ENCODE assay signal across 15 cellular contexts in the genomic region with DNA sequence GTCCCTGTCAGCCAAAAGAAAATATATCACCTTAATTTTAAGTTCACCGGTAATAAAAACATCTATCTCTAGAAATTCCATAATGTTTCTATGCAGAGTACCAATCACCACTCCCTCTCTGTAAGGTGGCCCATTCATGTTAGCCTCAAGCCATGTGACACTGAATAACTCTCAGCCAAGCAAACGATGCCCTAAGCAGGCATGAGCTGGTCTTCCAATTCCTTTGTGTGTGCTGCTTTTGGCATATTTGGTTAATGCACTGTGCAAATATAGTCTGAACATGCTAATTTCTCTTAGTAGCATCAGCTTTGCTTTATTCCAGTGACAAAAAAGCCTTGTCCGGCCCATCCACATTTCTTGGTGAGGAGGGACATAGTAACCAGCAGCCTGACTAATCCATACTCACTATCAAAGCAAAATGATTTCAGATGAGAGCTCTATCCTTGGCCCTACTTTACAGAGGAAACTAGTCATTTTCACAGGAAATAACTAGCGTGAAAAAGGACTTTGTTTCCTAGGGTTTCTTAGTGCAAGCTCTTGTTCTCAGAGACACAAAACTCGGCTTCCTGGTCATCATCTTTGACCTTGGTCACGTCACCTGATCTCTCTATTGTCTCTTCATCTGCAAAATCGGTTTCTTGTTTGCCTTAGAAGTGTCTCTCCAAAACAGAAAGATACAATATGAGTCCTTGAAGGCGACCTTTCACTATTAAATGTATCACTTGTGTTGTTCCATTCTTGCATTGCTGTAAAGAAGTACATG. TPM values are rescaled to one million over a fixed set of nuclear protein-coding genes. Genes with fewer than 3 reads are reported as not detected.
DNase-seq lines count a peak whose midpoint lies in the region; ATAC-seq and TF ChIP-seq lines count a peak whose summit lies in the region.
"Had no signal": no experiment of that assay in that cellular context is flagged by ENCODE, and none has a peak within 500 bp of the region (broad histone marks: within the 10 kb centered on the region; RNA-seq: fewer than 3 reads in every experiment).

No MANE protein-coding gene starts in this region.

- no peak for TF ChIP-seq CTCF in brain microvascular endothelial cell (IDR thresholded peaks at IDR 0.05; ENCODE audit: low read depth, low read length, missing control alignments)
- no peak for TF ChIP-seq CTCF in mesothelial cell of epicardium (IDR thresholded peaks at IDR 0.05; ENCODE audit: unreplicated experiment)

- H3K27ac ChIP-seq in brain microvascular endothelial cell: no peak overlapping the region
- H3K27ac ChIP-seq: esophagus squamous epithelium, RWPE1 had no signal

- H3K36me3 Mint-ChIP-seq in activated naive CD4-positive, alpha-beta T cell treated with anti-CD3 and anti-CD28 coated beads, Interleukin-2, amount 10 ng/mL, durations not matched to agents 7 days and 5 days: peaks cover 64% of the 10 kb centered on the region
- H3K36me3 Mint-ChIP-seq in mesothelial cell of epicardium: peaks cover 3% of the 10 kb centered on the region

- H3K9me3 Mint-ChIP-seq in activated naive CD4-positive, alpha-beta T cell treated with anti-CD3 and anti-CD28 coated beads, Interleukin-2, amount 10 ng/mL, durations not matched to agents 7 days and 5 days: no peaks in the 10 kb centered on the region
- H3K9me3 Mint-ChIP-seq in stimulated activated naive CD8-positive, alpha-beta T cell treated with anti-CD3 and anti-CD28 coated beads, Interleukin-15, amount 100 ng/mL, for 72 hours: peaks cover 12% of the 10 kb centered on the region in 2 donors
- H3K9me3 Mint-ChIP-seq in mesothelial cell of epicardium: no peaks in the 10 kb centered on the region

- H3K4me3 ChIP-seq in brain microvascular endothelial cell (ENCODE audit: low read depth, low read length): no peak overlapping the region
- H3K4me3 ChIP-seq: esophagus squamous epithelium had no signal

- no peak overlapping the region for H3K4me3 Mint-ChIP-seq in activated naive CD4-positive, alpha-beta T cell treated with anti-CD3 and anti-CD28 coated beads, Interleukin-2, amount 10 ng/mL, durations not matched to agents 7 days and 5 days
- H3K4me3 Mint-ChIP-seq in stimulated activated naive CD8-positive, alpha-beta T cell treated with anti-CD3 and anti-CD28 coated beads, Interleukin-15, amount 100 ng/mL, for 72 hours: no peak overlapping the region
- no peak overlapping the region for H3K4me3 Mint-ChIP-seq in mesothelial cell of epicardium

- in situ Hi-C loops in brain microvascular endothelial cell (cut with HindIII; ENCODE audit: low pct_ligation_motif_present, low sequenced_read_pairs): no loop called here

- no peak for ATAC-seq in stimulated activated naive CD8-positive, alpha-beta T cell treated with anti-CD3 and anti-CD28 coated beads, Interleukin-15, amount 100 ng/mL, for 72 hours
- ATAC-seq in HG02642 (IDR thresholded peaks at IDR 0.05; ENCODE audit: poor library complexity, unreplicated experiment): no peak
- ATAC-seq: HCT116, left colon had no signal

- no peaks in the 10 kb centered on the region for H3K27me3 Mint-ChIP-seq in activated naive CD4-positive, alpha-beta T cell treated with anti-CD3 and anti-CD28 coated beads, Interleukin-2, amount 10 ng/mL, durations not matched to agents 7 days and 5 days
- no peaks in the 10 kb centered on the region for H3K27me3 Mint-ChIP-seq in stimulated activated naive CD8-positive, alpha-beta T cell treated with anti-CD3 and anti-CD28 coated beads, Interleukin-15, amount 100 ng/mL, for 72 hours
- H3K27me3 Mint-ChIP-seq in mesothelial cell of epicardium (ENCODE audit: low read depth): no peaks in the 10 kb centered on the region

- H3K36me3 ChIP-seq in brain microvascular endothelial cell (replicated peaks): no peaks in the 10 kb centered on the region
- H3K36me3 ChIP-seq: esophagus squamous epithelium had no signal

- peak overlapping the region; percentile 76 for H3K27ac Mint-ChIP-seq in activated naive CD4-positive, alpha-beta T cell treated with anti-CD3 and anti-CD28 coated beads, Interleukin-2, amount 10 ng/mL, durations not matched to agents 7 days and 5 days
- H3K27ac Mint-ChIP-seq in stimulated activated naive CD8-positive, alpha-beta T cell treated with anti-CD3 and anti-CD28 coated beads, Interleukin-15, amount 100 ng/mL, for 72 hours: peak overlapping the region; percentile 81 to 88
- no peak overlapping the region for H3K27ac Mint-ChIP-seq in mesothelial cell of epicardium

- no peak for DNase-seq in activated naive CD4-positive, alpha-beta T cell treated with anti-CD3 and anti-CD28 coated beads, Interleukin-2, amount 10 ng/mL, durations not matched to agents 7 days and 5 days
- no peak for DNase-seq in activated naive CD4-positive, alpha-beta T cell treated with anti-CD3 and anti-CD28 coated beads, Interleukin-2, amount 50 U/mL, for 16 hours
- peak; percentile 25 for DNase-seq in RPMI7951 (ENCODE audit: low read depth)
- DNase-seq in brain microvascular endothelial cell: peak; percentile 1
- DNase-seq in stimulated activated naive CD8-positive, alpha-beta T cell treated with anti-CD3 and anti-CD28 coated beads, Interleukin-15, amount 100 ng/mL, for 72 hours: no peak
- no peak for DNase-seq in NCI-H1436 treated with DMSO at 0.1 percent for 48 hours (lab: John Stamatoyannopoulos, UW)
- DNase-seq in mesothelial cell of epicardium (ENCODE audit: low spot score in 2 of 2, unreplicated experiment in 2 of 2): no peak
- DNase-seq: amniotic stem cell, cortex of kidney, esophagus squamous epithelium, left colon, NCI-H226 had no signal

- H3K4me1 Mint-ChIP-seq in activated naive CD4-positive, alpha-beta T cell treated with anti-CD3 and anti-CD28 coated beads, Interleukin-2, amount 10 ng/mL, durations not matched to agents 7 days and 5 days: peaks cover 39% of the 10 kb centered on the region
- peaks cover 66% of the 10 kb centered on the region for H3K4me1 Mint-ChIP-seq in stimulated activated naive CD8-positive, alpha-beta T cell treated with anti-CD3 and anti-CD28 coated beads, Interleukin-15, amount 100 ng/mL, for 72 hours
- H3K4me1 Mint-ChIP-seq in mesothelial cell of epicardium: peaks cover 19% of the 10 kb centered on the region

- CTCF ChIA-PET in activated naive CD4-positive, alpha-beta T cell treated with anti-CD3 and anti-CD28 coated beads, Interleukin-2, amount 10 ng/mL, durations not matched to agents 7 days and 5 days (lab: Charles Lee): no interaction called here

- no peaks in the 10 kb centered on the region for H3K27me3 ChIP-seq in brain microvascular endothelial cell (replicated peaks)

RNA-seq across cellular contexts. Expression of a gene that starts 59.2 kb away (rescaled TPM):
- 101 and 116 TPM in 2 replicates for total RNA-seq in RPMI7951 (2014; rRNA removed; shearing (Covaris generic))
- 183 to 197 TPM (median 193 TPM) in 3 replicates for total RNA-seq in mesothelial cell of epicardium

Comparison
In these comparisons a context has a peak if more than half of its experiments do, and no peak if none do; other contexts are left out.
1. DNase-seq: peak in RPMI7951 (single experiment) and brain microvascular endothelial cell (single experiment); none in activated naive CD4-positive, alpha-beta T cell treated with anti-CD3 and anti-CD28 coated beads, Interleukin-2, amount 10 ng/mL, durations not matched to agents 7 days and 5 days (single experiment), activated naive CD4-positive, alpha-beta T cell treated with anti-CD3 and anti-CD28 coated beads, Interleukin-2, amount 50 U/mL, for 16 hours (single experiment), stimulated activated naive CD8-positive, alpha-beta T cell treated with anti-CD3 and anti-CD28 coated beads, Interleukin-15, amount 100 ng/mL, for 72 hours (0 of 2), NCI-H1436 treated with DMSO at 0.1 percent for 48 hours (single experiment) and mesothelial cell of epicardium (0 of 2).